ENCODE assay signal across 26 cellular contexts in genomic region chr10:89164920-89165319, GRCh38. TPM values are rescaled to one million over a fixed set of nuclear protein-coding genes. Genes with fewer than 3 reads are reported as not detected.
"Had no signal": no experiment of that assay in that cellular context is flagged by ENCODE, and none has a peak within 500 bp of the region (broad histone marks: within the 10 kb centered on the region; RNA-seq: fewer than 3 reads in every experiment).

No MANE protein-coding gene starts in this region.

- H3K27me3 ChIP-seq: ascending aorta, brain microvascular endothelial cell, esophagus muscularis mucosa, foreskin keratinocyte, heart left ventricle, testis, transverse colon had no signal

- ATAC-seq: activated T-cell treated with anti-CD3 and anti-CD28 coated beads, Interleukin-2, amount 50 U/mL, for 4 hours; foreskin keratinocyte; heart left ventricle; psoas muscle had no signal

- H3K9me3 Mint-ChIP-seq: activated B cell treated with CpG ODN at 0.5 μM for 24 hours; activated naive CD4-positive, alpha-beta T cell treated with anti-CD3 and anti-CD28 coated beads, Interleukin-2, amount 50 U/mL, for 72 hours; activated T-cell treated with anti-CD3 and anti-CD28 coated beads, Interleukin-2, amount 50 U/mL, for 4 hours; naive thymus-derived CD8-positive, alpha-beta T cell; neural crest cell; stimulated activated naive B cell treated with anti-CD40 and anti-IgM and Interleukin-4, amounts not matched to agents 10 μg/mL and 1 μg/mL and 100 μg/mL, for 72 hours; T-helper 2 cell treated with Interferon-gamma antibody and Interleukin-4, amounts not matched to agents 5 μg/mL and 100 μg/mL, for 36 hours had no signal

- H3K79me2 ChIP-seq: parathyroid adenoma had no signal

- H3K9ac ChIP-seq: parathyroid adenoma had no signal

- H3K4me2 ChIP-seq: smooth muscle cell had no signal

- DNase-seq: activated B cell treated with CpG ODN at 0.5 μM for 24 hours; activated CD4-positive, alpha-beta T cell treated with anti-CD3 and anti-CD28 coated beads, Interleukin-2, amount 50 U/mL, for 4 hours; activated CD8-positive, alpha-beta memory T cell treated with anti-CD3 and anti-CD28 coated beads, Interleukin-2, amount 50 U/mL, for 48 hours; activated naive CD4-positive, alpha-beta T cell; activated T-cell treated with anti-CD3 and anti-CD28 coated beads, Interleukin-2, amount 50 U/mL, for 4 hours; brain microvascular endothelial cell; cortex of kidney; foreskin keratinocyte; heart left ventricle; hypothalamus; psoas muscle; stimulated activated CD4-positive, alpha-beta T cell treated with anti-CD3 and anti-CD28 coated beads, Interleukin-15, amount 100 ng/mL, for 24 hours; stimulated activated CD4-positive, alpha-beta T cell treated with anti-CD3 and anti-CD28 coated beads, Interleukin-2, amount 100 ng/mL, for 24 hours; stimulated activated naive B cell treated with anti-CD40 and anti-IgM and Interleukin-4, amounts not matched to agents 10 μg/mL and 1 μg/mL and 100 μg/mL, for 72 hours; T-helper 1 cell; testis; transverse colon had no signal

- H3K4me1 ChIP-seq: ascending aorta, esophagus muscularis mucosa, foreskin keratinocyte, parathyroid adenoma, psoas muscle, testis had no signal

- H3K36me3 Mint-ChIP-seq: activated naive CD4-positive, alpha-beta T cell treated with anti-CD3 and anti-CD28 coated beads, Interleukin-2, amount 50 U/mL, for 72 hours; naive thymus-derived CD8-positive, alpha-beta T cell; stimulated activated naive B cell treated with anti-CD40 and anti-IgM and Interleukin-4, amounts not matched to agents 10 μg/mL and 1 μg/mL and 100 μg/mL, for 72 hours had no signal

- H3K4me1 Mint-ChIP-seq: neural crest cell had no signal

- H3K4me3 Mint-ChIP-seq: activated B cell treated with CpG ODN at 0.5 μM for 24 hours, neural crest cell had no signal

- H3K27ac ChIP-seq: ascending aorta, brain microvascular endothelial cell, esophagus muscularis mucosa, foreskin keratinocyte, parathyroid adenoma, psoas muscle, testis, transverse colon had no signal

- H3K27ac Mint-ChIP-seq: activated B cell treated with CpG ODN at 0.5 μM for 24 hours; activated naive CD4-positive, alpha-beta T cell treated with anti-CD3 and anti-CD28 coated beads, Interleukin-2, amount 50 U/mL, for 72 hours; stimulated activated naive B cell treated with anti-CD40 and anti-IgM and Interleukin-4, amounts not matched to agents 10 μg/mL and 1 μg/mL and 100 μg/mL, for 72 hours; T-helper 2 cell treated with Interferon-gamma antibody and Interleukin-4, amounts not matched to agents 5 μg/mL and 100 μg/mL, for 36 hours had no signal

- H3K36me3 ChIP-seq: ascending aorta, brain microvascular endothelial cell, esophagus muscularis mucosa, heart left ventricle, transverse colon had no signal

- H3K4me3 ChIP-seq: ascending aorta, esophagus muscularis mucosa, heart left ventricle, psoas muscle, smooth muscle cell, testis, transverse colon had no signal

RNA-seq across cellular contexts. Expression of gene CH25H, which starts 42.2 kb away (rescaled TPM):
- total RNA-seq: activated B cell treated with CpG ODN at 0.5 μM for 24 hours; chondrocyte; foreskin keratinocyte; naive thymus-derived CD8-positive, alpha-beta T cell; neural crest cell; smooth muscle cell had no signal
- polyA plus RNA-seq: foreskin keratinocyte, smooth muscle cell had no signal
